8 cellular contexts compared by ENCODE assay signal in genomic region chr3:48086736-48087470, GRCh38.
DNase-seq lines count a peak whose midpoint lies in the region; ATAC-seq lines count a peak whose summit lies in the region.

No MANE protein-coding gene starts in this region.

- DNase-seq in activated naive CD4-positive, alpha-beta T cell treated with anti-CD3 and anti-CD28 coated beads, Interleukin-2, amount 10 ng/mL, durations not matched to agents 7 days and 5 days: no peak
- DNase-seq in activated naive CD4-positive, alpha-beta T cell treated with anti-CD3 and anti-CD28 coated beads, Interleukin-2, amount 50 U/mL, for 16 hours: no peak
- no peak for DNase-seq in immature natural killer cell
- no peak for DNase-seq in DMS 273 treated with DMSO at 0.1 percent for 48 hours (lab: John Stamatoyannopoulos, UW)
- DNase-seq in pons (ENCODE audit: low spot score): no peak

- ATAC-seq in GM21786 (IDR thresholded peaks at IDR 0.05; ENCODE audit: unreplicated experiment): no peak

- H3K36me3 Mint-ChIP-seq in activated naive CD4-positive, alpha-beta T cell treated with anti-CD3 and anti-CD28 coated beads, Interleukin-2, amount 10 ng/mL, durations not matched to agents 7 days and 5 days: peaks cover 16% of the 10 kb centered on the region
- no peaks in the 10 kb centered on the region for H3K36me3 Mint-ChIP-seq in activated naive CD8-positive, alpha-beta T cell
- H3K36me3 Mint-ChIP-seq in immature natural killer cell: peaks cover 0 to 3% (median 0%) of the 10 kb centered on the region in 3 donors

- H3K27ac ChIP-seq in subcutaneous abdominal adipose tissue (ENCODE audit: low read depth, low read length): peak overlapping the region; percentile 88

- H3K4me3 Mint-ChIP-seq in activated naive CD4-positive, alpha-beta T cell treated with anti-CD3 and anti-CD28 coated beads, Interleukin-2, amount 10 ng/mL, durations not matched to agents 7 days and 5 days: peak overlapping the region; percentile 97
- H3K4me3 Mint-ChIP-seq in activated naive CD8-positive, alpha-beta T cell: peak overlapping the region; percentile 96
- peak overlapping the region; percentile 91 to 98 (median 93) for H3K4me3 Mint-ChIP-seq in immature natural killer cell

- peaks cover 35% of the 10 kb centered on the region for H3K4me1 Mint-ChIP-seq in activated naive CD4-positive, alpha-beta T cell treated with anti-CD3 and anti-CD28 coated beads, Interleukin-2, amount 10 ng/mL, durations not matched to agents 7 days and 5 days
- peaks cover 26% of the 10 kb centered on the region for H3K4me1 Mint-ChIP-seq in activated naive CD8-positive, alpha-beta T cell (ENCODE audit: low read depth)
- peaks cover 19 to 38% of the 10 kb centered on the region in 2 donors for H3K4me1 Mint-ChIP-seq in immature natural killer cell

- peaks cover 0 to 4% (median 0%) of the 10 kb centered on the region in 5 donors for H3K36me3 ChIP-seq in subcutaneous abdominal adipose tissue (ENCODE audit: control insufficient read depth in 5 of 5, insufficient read depth in 5 of 5, low read length in 5 of 5)

- peaks cover 22% of the 10 kb centered on the region for H3K27me3 Mint-ChIP-seq in activated naive CD4-positive, alpha-beta T cell treated with anti-CD3 and anti-CD28 coated beads, Interleukin-2, amount 10 ng/mL, durations not matched to agents 7 days and 5 days
- no peaks in the 10 kb centered on the region for H3K27me3 Mint-ChIP-seq in activated naive CD8-positive, alpha-beta T cell
- H3K27me3 Mint-ChIP-seq in immature natural killer cell (ENCODE audit: low read depth in 3 of 3): peaks cover 3 to 5% (median 4%) of the 10 kb centered on the region in 3 donors

- peaks cover 10 to 41% (median 33%) of the 10 kb centered on the region in 5 donors for H3K4me1 ChIP-seq in subcutaneous abdominal adipose tissue (ENCODE audit: control insufficient read depth in 5 of 5, insufficient read depth in 5 of 5, low read length in 5 of 5)

- H3K9ac ChIP-seq in subcutaneous abdominal adipose tissue (ENCODE audit: low read length in 5 of 5): peak overlapping the region in 4 of 5 donors; percentile 23 to 99 (median 97)

- CTCF ChIA-PET in activated naive CD4-positive, alpha-beta T cell treated with anti-CD3 and anti-CD28 coated beads, Interleukin-2, amount 10 ng/mL, durations not matched to agents 7 days and 5 days (lab: Charles Lee): interaction anchor here (1.8 to 3.9 kb wide), 2 partner anchors 26 to 65 kb away, joined by 5 to 13 read pairs; no protein-coding TSS in a partner anchor

- H3K27ac Mint-ChIP-seq in activated naive CD4-positive, alpha-beta T cell treated with anti-CD3 and anti-CD28 coated beads, Interleukin-2, amount 10 ng/mL, durations not matched to agents 7 days and 5 days: peak overlapping the region; percentile 90
- H3K27ac Mint-ChIP-seq in activated naive CD8-positive, alpha-beta T cell: peak overlapping the region; percentile 16
- H3K27ac Mint-ChIP-seq in immature natural killer cell: peak overlapping the region in 5 of 6 donors; percentile 27 to 95 (median 76)

- no peaks in the 10 kb centered on the region for H3K9me3 ChIP-seq in subcutaneous abdominal adipose tissue (ENCODE audit: control insufficient read depth in 5 of 5, low read length in 5 of 5)

- peak overlapping the region; percentile 4 to 89 (median 85) for H3K4me3 ChIP-seq in subcutaneous abdominal adipose tissue (ENCODE audit: low read depth in 1 of 5, low read length in 5 of 5)

- peaks cover 0 to 3% (median 0%) of the 10 kb centered on the region in 5 donors for H3K27me3 ChIP-seq in subcutaneous abdominal adipose tissue (ENCODE audit: control insufficient read depth in 5 of 5, insufficient read depth in 4 of 5, low read length in 5 of 5)

- no peaks in the 10 kb centered on the region for H3K9me3 Mint-ChIP-seq in activated naive CD4-positive, alpha-beta T cell treated with anti-CD3 and anti-CD28 coated beads, Interleukin-2, amount 10 ng/mL, durations not matched to agents 7 days and 5 days
- no peaks in the 10 kb centered on the region for H3K9me3 Mint-ChIP-seq in activated naive CD8-positive, alpha-beta T cell (ENCODE audit: low read depth)
- H3K9me3 Mint-ChIP-seq in immature natural killer cell: no peaks in the 10 kb centered on the region

Comparison
In these comparisons a context has a peak if more than half of its experiments do, and no peak if none do; other contexts are left out.
1. H3K27ac Mint-ChIP-seq: peak in every context shown above with its lines; median percentile 90 in activated naive CD4-positive, alpha-beta T cell treated with anti-CD3 and anti-CD28 coated beads, Interleukin-2, amount 10 ng/mL, durations not matched to agents 7 days and 5 days; 76 in immature natural killer cell; 16 in activated naive CD8-positive, alpha-beta T cell.